ENCODE assay signal across 1 cellular context in the genomic region with DNA sequence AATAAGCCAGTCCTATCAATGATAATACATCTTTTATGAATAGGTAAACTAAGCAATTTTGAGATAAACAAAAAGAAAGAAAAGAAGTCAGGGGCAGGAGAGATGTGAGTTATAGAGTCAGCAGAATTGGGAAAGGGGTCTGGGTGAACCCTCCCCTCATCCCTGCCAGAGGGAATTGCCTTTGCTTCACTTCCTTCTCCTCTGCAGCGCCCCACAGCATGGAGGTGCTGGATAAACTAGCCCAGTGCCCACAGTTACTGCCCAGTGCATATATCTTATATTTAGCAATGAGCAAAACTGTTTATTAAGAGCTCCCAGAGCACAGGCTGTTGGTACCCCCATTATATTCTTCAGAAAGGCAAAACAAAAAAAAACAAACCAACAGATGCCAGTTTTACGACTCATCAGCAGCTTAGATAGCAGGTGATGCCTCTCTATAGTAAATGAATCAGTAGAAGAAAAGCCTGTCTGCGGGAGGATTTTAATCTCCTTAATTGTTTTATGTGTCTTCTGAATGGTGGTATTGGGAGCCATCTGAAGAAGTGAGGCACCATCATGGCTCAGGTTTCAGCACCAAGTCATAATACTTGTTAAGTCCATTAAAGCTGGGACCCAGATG.
TF ChIP-seq lines count a peak whose summit lies in the region.

No MANE protein-coding gene starts in this region.

TF ChIP-seq in WTC11, 78 proteins besides CTCF, POLR2A, EP300 and RAD21 (continued from another document):
- TF ChIP-seq RORB (CRISPR knock-in tag; IDR thresholded peaks at IDR 0.05): no peak
- no peak for TF ChIP-seq FOXP1 (CRISPR knock-in tag; IDR thresholded peaks at IDR 0.05; ENCODE audit: borderline replicate concordance)
- TF ChIP-seq ZNF232 (CRISPR knock-in tag; IDR thresholded peaks at IDR 0.05): no peak
- TF ChIP-seq SMAD4 (CRISPR knock-in tag; IDR thresholded peaks at IDR 0.05): no peak
- no peak for TF ChIP-seq PRDM15 (CRISPR knock-in tag; IDR thresholded peaks at IDR 0.05)
- no peak for TF ChIP-seq NFYB (CRISPR knock-in tag; conservative IDR thresholded peaks at IDR 0.05; ENCODE audit: low read depth)
TF ChIP-seq in WTC11: peak in this region for 0.
